In the genomic region with DNA sequence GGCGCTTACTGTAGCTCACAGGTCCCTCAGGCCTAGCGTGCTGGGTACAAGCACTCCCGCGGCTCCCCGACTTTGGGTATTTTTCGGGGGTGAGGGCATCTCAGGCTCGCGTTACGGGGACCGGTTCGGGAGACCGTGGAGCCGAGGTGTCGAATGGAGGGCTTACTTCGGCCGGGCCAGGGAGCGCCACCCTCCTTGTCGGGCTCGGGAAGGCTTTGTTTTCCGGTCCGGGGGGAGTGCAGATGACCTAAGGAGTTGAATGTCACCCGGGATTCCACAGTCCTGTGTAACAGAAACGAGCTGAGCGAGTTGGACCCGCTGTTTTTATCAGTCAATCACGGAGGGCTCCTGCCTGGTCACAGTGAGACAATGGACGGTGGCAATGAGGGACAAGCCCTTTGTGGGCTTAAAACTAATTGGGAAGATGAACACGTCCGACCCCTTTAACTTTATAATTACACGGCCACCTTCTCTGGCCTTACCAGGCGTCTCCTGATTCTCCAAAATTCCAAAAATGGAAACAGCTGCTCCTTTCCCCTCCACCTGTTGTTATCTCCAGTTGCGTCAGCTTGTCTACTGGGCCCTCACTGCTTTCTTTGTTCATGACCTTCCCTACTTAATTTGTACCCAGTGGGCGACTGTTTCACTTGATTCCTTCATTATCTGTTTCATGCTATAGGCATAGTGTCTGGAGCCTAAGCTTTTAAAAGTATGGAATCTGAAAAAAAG, we compare ENCODE assay signal across 8 cellular contexts. TPM values are rescaled to one million over a fixed set of nuclear protein-coding genes. Genes with fewer than 3 reads are reported as not detected.
DNase-seq lines count a peak whose midpoint lies in the region; ATAC-seq, FAIRE-seq and TF ChIP-seq lines count a peak whose summit lies in the region.

No MANE protein-coding gene starts in this region.

- H3K36me3 ChIP-seq in OCI-LY1 (ENCODE audit: insufficient read depth, low read length) (no peaks in the 10 kb centered on the region), endothelial cell of umbilical vein (ENCODE audit: control insufficient read depth in 2 of 2, extremely low read depth in 1 of 2, insufficient read depth in 2 of 2, low read length in 2 of 2) (no peaks in the 10 kb centered on the region), neural cell (ENCODE audit: insufficient read depth, low read length) (no peaks in the 10 kb centered on the region)

- H3K9me3 ChIP-seq in OCI-LY1 (ENCODE audit: low read length) (no peaks in the 10 kb centered on the region), endothelial cell of umbilical vein (replicated peaks; ENCODE audit: control insufficient read depth, insufficient read depth, low read length) (no peaks in the 10 kb centered on the region), neural cell (ENCODE audit: low read length) (no peaks in the 10 kb centered on the region)

- no peaks in the 10 kb centered on the region for H3K9me1 ChIP-seq in endothelial cell of umbilical vein (replicated peaks; ENCODE audit: control insufficient read depth, extremely low read depth, insufficient read depth, low read length)

- H3K4me1 ChIP-seq in OCI-LY1 (ENCODE audit: insufficient read depth, low read length, severe bottlenecking) (no peaks in the 10 kb centered on the region), endothelial cell of umbilical vein (ENCODE audit: control insufficient read depth, extremely low read depth, insufficient read depth, low read length) (peaks cover 10% of the 10 kb centered on the region)

- H3K79me2 ChIP-seq in OCI-LY1 (ENCODE audit: insufficient read depth, low read length), result no peaks in the 10 kb centered on the region
- no peaks in the 10 kb centered on the region for H3K79me2 ChIP-seq in endothelial cell of umbilical vein (ENCODE audit: control insufficient read depth, insufficient read depth, low read length)
- no peaks in the 10 kb centered on the region for H3K79me2 ChIP-seq in neural cell (replicated peaks; ENCODE audit: insufficient read depth, low read length)

- TF ChIP-seq POLR2A in endothelial cell of umbilical vein (IDR thresholded peaks at IDR 0.05; ENCODE audit: low read depth, low read length), result no peak

- intact Hi-C loops in CD14-positive monocyte (cut with micrococcal nuclease), result loop anchor here (5.0 kb wide), 3 partner anchors 60 to 245 kb away; partner anchors contain the start of genes MAN1A2 (in 1 of the 2) and TTF2 (in 1 of the 2)
- intact Hi-C loops in endothelial cell of umbilical vein (cut with micrococcal nuclease), result loop anchor here (5.0 to 10.0 kb wide), 2 partner anchors 550 to 632 kb away; partner anchors contain the start of gene CD58

- no TSS peak for BruUV-seq in endothelial cell of umbilical vein (replicated peaks; lab: Mats Ljungman, UMichigan)

- peaks cover 0 to 15% (median 9%) of the 10 kb centered on the region in 3 donors for H3K27me3 Mint-ChIP-seq in CD14-positive monocyte (ENCODE audit: low read depth in 3 of 3)

- ATAC-seq in GM18517 (IDR thresholded peaks at IDR 0.05; ENCODE audit: unreplicated experiment) (no peak), GM19328 (IDR thresholded peaks at IDR 0.05; ENCODE audit: unreplicated experiment) (no peak)

- H3K4me3 ChIP-seq in OCI-LY1 (ENCODE audit: low read depth, low read length, poor library complexity, severe bottlenecking) (peak overlapping the region; percentile 65), endothelial cell of umbilical vein (replicated peaks in 1 of 3; ENCODE audit: insufficient read depth in 1 of 3, low read depth in 1 of 3, low read length in 3 of 3) (peak overlapping the region in 2 of 3 experiments; percentile 74 to 86), neural cell (ENCODE audit: low read length) (peak overlapping the region; percentile 68)

- H3K27ac Mint-ChIP-seq in CD14-positive monocyte, result peak overlapping the region in 3 of 7 donors; percentile 12 to 92 (median 90)

- TF ChIP-seq CTCF in CD14-positive monocyte (IDR thresholded peaks at IDR 0.05) (peak; percentile 54), OCI-LY1 (IDR thresholded peaks at IDR 0.05; ENCODE audit: low read length) (0 out of 2 replicates have a peak, but pooled peaks have one; percentile 8), endothelial cell of umbilical vein (IDR thresholded peaks at IDR 0.05; ENCODE audit: extremely low read depth in 1 of 2, insufficient read depth in 1 of 2, low read depth in 1 of 2, low read length in 2 of 2) (no peak), neural cell (IDR thresholded peaks at IDR 0.05; ENCODE audit: poor library complexity, severe bottlenecking) (peak; percentile 5)

- POLR2A ChIA-PET in endothelial cell of umbilical vein (lab: Charles Lee), result interaction anchor here (1.1 kb wide), 1 partner anchor 29 kb away, joined by 5 read pairs; no protein-coding TSS in a partner anchor

- peak overlapping the region; percentile 85 to 91 for H3K4me3 Mint-ChIP-seq in CD14-positive monocyte

- no peak for FAIRE-seq in endothelial cell of umbilical vein (lab: Jason Lieb, UNC)

- peaks cover 0 to 4% (median 0%) of the 10 kb centered on the region in 7 donors for H3K9me3 Mint-ChIP-seq in CD14-positive monocyte

- no peak overlapping the region for H3K27ac ChIP-seq in OCI-LY1 (ENCODE audit: low read depth, low read length, poor library complexity, severe bottlenecking)
- peak overlapping the region; percentile 90 for H3K27ac ChIP-seq in endothelial cell of umbilical vein (ENCODE audit: insufficient read depth, low read depth, low read length)
- no peak overlapping the region for H3K27ac ChIP-seq in neural cell (ENCODE audit: low read length)

- H3K9me2 ChIP-seq in OCI-LY1 (ENCODE audit: low read depth, low read length), result no peaks in the 10 kb centered on the region
- no peaks in the 10 kb centered on the region for H3K9me2 ChIP-seq in neural cell (ENCODE audit: insufficient read depth, low read length)

- dilution Hi-C loops in endothelial cell of umbilical vein (cut with MboI; ENCODE audit: extremely low pct_ligation_motif_present, low sequenced_read_pairs), result no loop called here

- H2AFZ ChIP-seq in OCI-LY1 (ENCODE audit: low read length), result no peak overlapping the region
- peak overlapping the region; percentile 97 for H2AFZ ChIP-seq in endothelial cell of umbilical vein (ENCODE audit: low read depth, low read length)
- H2AFZ ChIP-seq in neural cell (ENCODE audit: low read depth, low read length), result no peak overlapping the region

- CTCF ChIA-PET in endothelial cell of umbilical vein (lab: Charles Lee), result interaction anchor here (0.9 to 6.2 kb wide), 15 partner anchors 9 to 631 kb away, joined by 3 to 58 read pairs (median 5); partner anchors contain the start of gene TTF2

- no peaks in the 10 kb centered on the region for H3K36me3 Mint-ChIP-seq in CD14-positive monocyte

- peak; percentile 9 for TF ChIP-seq RAD21 in neural cell (conservative IDR thresholded peaks at IDR 0.05)

- H3K9ac ChIP-seq in OCI-LY1 (ENCODE audit: low read length) (no peak overlapping the region), endothelial cell of umbilical vein (replicated peaks; ENCODE audit: extremely low read depth, insufficient read depth, low read length) (peak overlapping the region; percentile 94), neural cell (ENCODE audit: low read length) (peak overlapping the region; percentile 61)

- no peak for DNase-seq in CD14-positive monocyte (ENCODE audit: low spot score)
- no peak for DNase-seq in endothelial cell of umbilical vein (ENCODE audit: low read depth, low spot score)
- no peak for DNase-seq in NCI-H774 (lab: John Stamatoyannopoulos, UW)
- DNase-seq in RPMI8226, result no peak

- H3F3A ChIP-seq in OCI-LY1 (ENCODE audit: insufficient read depth, low read length) (no peaks in the 10 kb centered on the region), neural cell (ENCODE audit: insufficient read depth, low read length, poor library complexity, severe bottlenecking) (no peaks in the 10 kb centered on the region)

- H3K4me1 Mint-ChIP-seq in CD14-positive monocyte, result peaks cover 19% of the 10 kb centered on the region

- peak overlapping the region; percentile 70; the same call in 1 of the 2 replicates for H3K4me2 ChIP-seq in OCI-LY1 (ENCODE audit: low read length)
- peak overlapping the region; percentile 87 for H3K4me2 ChIP-seq in endothelial cell of umbilical vein (ENCODE audit: insufficient read depth, low read length)
- H3K4me2 ChIP-seq in neural cell (ENCODE audit: low read length), result no peak overlapping the region

- peaks cover 5% of the 10 kb centered on the region; the same call in 1 of the 2 replicates for H3K27me3 ChIP-seq in OCI-LY1 (ENCODE audit: insufficient read depth, low read length)
- H3K27me3 ChIP-seq in endothelial cell of umbilical vein (ENCODE audit: control insufficient read depth in 2 of 2, insufficient read depth in 2 of 2, low read length in 2 of 2), result peaks cover 11 to 25% of the 10 kb centered on the region in 2 experiments
- H3K27me3 ChIP-seq in neural cell (ENCODE audit: insufficient read depth, low read depth, low read length), result no peaks in the 10 kb centered on the region

- H4K20me1 ChIP-seq in OCI-LY1 (ENCODE audit: insufficient read depth, low read length) (no peaks in the 10 kb centered on the region), endothelial cell of umbilical vein (replicated peaks; ENCODE audit: control insufficient read depth, extremely low read depth, insufficient read depth, low read length) (no peaks in the 10 kb centered on the region), neural cell (ENCODE audit: insufficient read depth) (no peaks in the 10 kb centered on the region)

- TF ChIP-seq EP300 in neural cell (conservative IDR thresholded peaks at IDR 0.05; ENCODE audit: poor library complexity, severe bottlenecking), result no peak

TF ChIP-seq in endothelial cell of umbilical vein, 7 proteins besides CTCF, POLR2A, EP300 and RAD21 (continues in another document):
- no peak for TF ChIP-seq MYC (IDR thresholded peaks at IDR 0.05; ENCODE audit: low read depth, low read length)
- TF ChIP-seq POLR2AphosphoS5 (IDR thresholded peaks at IDR 0.05; ENCODE audit: insufficient read depth, low read depth, low read length), result no peak
- no peak for TF ChIP-seq EZH2 (IDR thresholded peaks at IDR 0.05; ENCODE audit: borderline replicate concordance, low read depth, low read length, severe bottlenecking)

TF ChIP-seq in neural cell, 6 proteins besides CTCF, POLR2A, EP300 and RAD21:
- TF ChIP-seq SMC3 (conservative IDR thresholded peaks at IDR 0.05; ENCODE audit: poor library complexity) (peak; percentile 3), MXI1 (conservative IDR thresholded peaks at IDR 0.05; ENCODE audit: poor library complexity, severe bottlenecking) (no peak)

RNA-seq across cellular contexts. Expression of gene TRIM45, which starts 0.9 kb away (rescaled TPM):
- under 1 TPM in 1 of 2 donors, not detected in 1; 0.85 TPM for polyA plus RNA-seq in CD14-positive monocyte
- total RNA-seq in endothelial cell of umbilical vein, result 2.9 and 3.3 TPM in 2 replicates
- polyA plus RNA-seq in endothelial cell of umbilical vein, result 3.1 TPM in 2 replicates
- polyA plus RNA-seq in endothelial cell of umbilical vein (2011; cell fraction: cytosol; rRNA removed), result 2.2 and 3.6 TPM in 2 replicates
- 15.3 and 19.0 TPM in 2 replicates for polyA plus RNA-seq in endothelial cell of umbilical vein (2011; cell fraction: nucleus; rRNA removed)
- 1.5 and 2.3 TPM in 2 replicates for polyA plus RNA-seq in endothelial cell of umbilical vein (2012)
- 2.4 and 3.1 TPM in 2 replicates for polyA minus RNA-seq in endothelial cell of umbilical vein
- polyA minus RNA-seq in endothelial cell of umbilical vein (2011; cell fraction: cytosol; rRNA and poly(A)+ RNA removed), result 2.0 TPM
- 1.5 and 2.4 TPM in 2 replicates for polyA minus RNA-seq in endothelial cell of umbilical vein (2011; cell fraction: nucleus; rRNA and poly(A)+ RNA removed)
- 4.6 and 4.9 TPM in 2 replicates for polyA plus RNA-seq in neural cell
- 2.5 and 3.4 TPM in 2 replicates for polyA minus RNA-seq in neural cell

Comparison
In these comparisons a context has a peak if more than half of its experiments do, and no peak if none do; other contexts are left out.
1. CTCF ChIP-seq: peak in CD14-positive monocyte (single experiment), OCI-LY1 (single experiment) and neural cell (single experiment); none in endothelial cell of umbilical vein (0 of 2).
2. Peak in every context shown above with its lines, with median percentiles within 50 percentile points of each other: H3K4me3 ChIP-seq.